In genomic region chr2:96985181-96985580, GRCh38 we compare ENCODE assay signal across 1 cellular context.
TF ChIP-seq lines count a peak whose summit lies in the region.

No MANE protein-coding gene starts in this region.

TF ChIP-seq in H1, 55 proteins besides CTCF, POLR2A, EP300 and RAD21:
- TF ChIP-seq TAF7 (optimal IDR thresholded peaks at IDR 0.05; ENCODE audit: borderline replicate concordance, low read depth, low read length) (no peak), TEAD4 (IDR thresholded peaks at IDR 0.05; ENCODE audit: low read depth, low read length) (peak; percentile 21; the same call in 1 of the 2 replicates)
